13 cellular contexts compared by ENCODE assay signal in the genomic region with DNA sequence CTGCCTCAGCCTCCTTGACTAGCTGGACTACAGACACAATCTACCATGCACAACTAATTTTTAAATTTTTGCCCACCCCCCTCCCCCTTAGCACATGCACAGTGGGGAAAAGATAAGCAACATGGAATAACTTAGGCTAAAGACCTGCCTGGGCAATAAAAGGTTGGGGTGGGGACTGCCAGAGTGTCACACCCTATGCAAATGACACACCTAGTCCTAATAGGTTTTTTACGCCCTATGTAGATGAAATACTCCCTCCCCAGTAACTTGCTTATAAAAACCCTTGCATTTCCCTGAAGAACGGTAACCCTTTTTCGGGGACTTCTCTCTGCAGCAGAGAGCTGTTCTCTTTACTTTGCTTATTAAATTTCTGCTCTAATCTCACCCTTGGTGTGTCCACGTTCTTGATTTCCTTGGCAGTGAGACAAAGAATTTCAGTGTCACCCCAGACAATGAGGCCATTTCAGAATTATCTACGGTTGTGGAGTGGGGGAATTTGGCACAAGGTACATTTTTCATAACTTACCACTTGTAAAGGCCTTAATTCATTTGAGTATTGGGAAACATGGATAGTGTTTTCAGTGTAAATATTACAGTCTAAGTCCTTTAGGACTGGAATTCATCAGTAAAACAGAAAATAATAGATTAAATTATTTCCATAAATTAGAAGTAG.
A peak's percentile ranks its signal among the peaks of the same experiment; 100 is the strongest.
DNase-seq lines count a peak whose midpoint lies in the region; ATAC-seq, FAIRE-seq and TF ChIP-seq lines count a peak whose summit lies in the region.
"Had no signal": no experiment of that assay in that cellular context is flagged by ENCODE, and none has a peak within 500 bp of the region (broad histone marks: within the 10 kb centered on the region; RNA-seq: fewer than 3 reads in every experiment).

No MANE protein-coding gene starts in this region.

- H3K9me3 ChIP-seq in HEK293 (ENCODE audit: control insufficient read depth, insufficient read depth, low read depth, low read length) (no peaks in the 10 kb centered on the region), small intestine (ENCODE audit: control insufficient read depth, low read depth) (no peaks in the 10 kb centered on the region)

- POLR2A ChIA-PET in HEK293 (lab: Yijun Ruan, JAX) = no interaction called here

- in situ Hi-C loops in SK-MEL-5 (cut with HindIII; ENCODE audit: low pct_unique_long_range_greater_than_20kb, low sequenced_read_pairs) = no loop called here

- intact Hi-C loops in Right ventricle myocardium superior (cut with DNase I) = no loop called here

- H3K27ac ChIP-seq in HEK293 (ENCODE audit: extremely low read depth, low read depth, low read length) (peak overlapping the region; percentile 13), small intestine (ENCODE audit: low read depth in 1 of 2, low read length in 1 of 2) (no peak overlapping the region)
- H3K27ac ChIP-seq: SK-N-MC had no signal

- DNase-seq in SK-MEL-5 (ENCODE audit: low read depth, low spot score) = peak; percentile 43
- DNase-seq in glomerular visceral epithelial cell (ENCODE audit: extremely low spot score) = peak; percentile 2
- peak; percentile 35 for DNase-seq in small intestine
- no peak for DNase-seq in Right ventricle myocardium superior
- no peak for DNase-seq in amniotic stem cell (lab: John Stamatoyannopoulos, UW)
- no peak for DNase-seq in HCEC 1CT
- DNase-seq: ACHN, DMS53, NCI-H1930, NCI-H510A had no signal

- ATAC-seq in Right ventricle myocardium superior (ENCODE audit: poor library complexity) = no peak

- WGBS in small intestine, 3 donors = 42 to 65% (median 44%) methylated on average over 5 of the region's 5 CpGs

- no peak for TF ChIP-seq CTCF in HEK293 (tag by site-specific recombination; IDR thresholded peaks at IDR 0.05)

- no peaks in the 10 kb centered on the region for H3K27me3 ChIP-seq in small intestine (ENCODE audit: control insufficient read depth in 2 of 2, insufficient read depth in 2 of 2, low read length in 2 of 2)

- H3K4me1 ChIP-seq in HEK293 (ENCODE audit: control insufficient read depth, insufficient read depth, low read length) (peaks cover 12% of the 10 kb centered on the region), small intestine (ENCODE audit: control insufficient read depth in 2 of 2, insufficient read depth in 1 of 2, low read depth in 1 of 2, low read length in 1 of 2) (no peaks in the 10 kb centered on the region)

- CTCF ChIA-PET in HEK293 (lab: Yijun Ruan, JAX) = interaction anchor here (0.7 to 1.0 kb wide), 4 partner anchors 65 to 498 kb away, joined by 3 to 4 read pairs (median 3); no protein-coding TSS in a partner anchor

- H3K4me3 ChIP-seq in HEK293 (ENCODE audit: low read depth, low read length) (no peak overlapping the region), small intestine (ENCODE audit: low read depth in 1 of 2, low read length in 2 of 2) (no peak overlapping the region)
- H3K4me3 ChIP-seq: SK-N-MC had no signal

- H3K36me3 ChIP-seq in HEK293 (ENCODE audit: control insufficient read depth in 2 of 2, insufficient read depth in 1 of 2, low read length in 2 of 2) (no peaks in the 10 kb centered on the region), small intestine (ENCODE audit: control insufficient read depth in 2 of 2, insufficient read depth in 2 of 2, low read length in 2 of 2) (no peaks in the 10 kb centered on the region)

- FAIRE-seq in small intestine (lab: Jason Lieb, UNC) = no peak
- FAIRE-seq: GM19239 had no signal

TF ChIP-seq in HEK293, 187 proteins besides CTCF, POLR2A, EP300 and RAD21 (continues in another document):
- TF ChIP-seq ZNF157 (tag by site-specific recombination; IDR thresholded peaks at IDR 0.05) (no peak), ZSCAN18 (tag by site-specific recombination; IDR thresholded peaks at IDR 0.05) (no peak), ZNF169 (tag by site-specific recombination; IDR thresholded peaks at IDR 0.05) (no peak), ZNF785 (tag by site-specific recombination; IDR thresholded peaks at IDR 0.05) (no peak), PRDM10 (tag by site-specific recombination; IDR thresholded peaks at IDR 0.05) (0 out of 2 replicates have a peak, but pooled peaks have one; percentile 32), ZNF133 (tag by site-specific recombination; IDR thresholded peaks at IDR 0.05) (no peak), ZNF514 (tag by site-specific recombination; IDR thresholded peaks at IDR 0.05) (no peak), ZNF211 (tag by site-specific recombination; IDR thresholded peaks at IDR 0.05; ENCODE audit: low read depth) (no peak), ZNF843 (tag by site-specific recombination; IDR thresholded peaks at IDR 0.05) (0 out of 2 replicates have a peak, but pooled peaks have one; percentile 18), ZNF654 (tag by site-specific recombination; IDR thresholded peaks at IDR 0.05; ENCODE audit: low read depth) (no peak), ZNF555 (tag by site-specific recombination; conservative IDR thresholded peaks at IDR 0.05) (no peak), ZNF394 (tag by site-specific recombination; IDR thresholded peaks at IDR 0.05; ENCODE audit: borderline replicate concordance) (0 out of 2 replicates have a peak, but pooled peaks have one; percentile 1), PRDM4 (tag by site-specific recombination; IDR thresholded peaks at IDR 0.05) (0 out of 2 replicates have a peak, but pooled peaks have one; percentile 24)

Comparison
In these comparisons a context has a peak if more than half of its experiments do, and no peak if none do; other contexts are left out.
1. DNase-seq: peak in SK-MEL-5 (single experiment), glomerular visceral epithelial cell (single experiment) and small intestine (single experiment); none in Right ventricle myocardium superior (single experiment), amniotic stem cell (single experiment) and HCEC 1CT (single experiment).